Comparison of ENCODE assay signal across 1 cellular context in genomic region chr11:102117472-102118113, GRCh38.
A peak's percentile ranks its signal among the peaks of the same experiment; 100 is the strongest.
TF ChIP-seq lines count a peak whose summit lies in the region.

No MANE protein-coding gene starts in this region.

TF ChIP-seq in endothelial cell of umbilical vein, 7 proteins besides CTCF, POLR2A, EP300 and RAD21:
- peak; percentile 16 for TF ChIP-seq FOS (IDR thresholded peaks at IDR 0.05; ENCODE audit: borderline replicate concordance, insufficient read depth, low read length)
- peak; percentile 30 for TF ChIP-seq POLR2AphosphoS5 (IDR thresholded peaks at IDR 0.05; ENCODE audit: insufficient read depth, low read depth, low read length)
- TF ChIP-seq EZH2 (IDR thresholded peaks at IDR 0.05; ENCODE audit: borderline replicate concordance, low read depth, low read length, severe bottlenecking): no peak
